ENCODE assay signal across 27 cellular contexts in genomic region chr9:101438523-101438922, GRCh38. TPM values are rescaled to one million over a fixed set of nuclear protein-coding genes. Genes with fewer than 3 reads are reported as not detected.
"Had no signal": no experiment of that assay in that cellular context is flagged by ENCODE, and none has a peak within 500 bp of the region (broad histone marks: within the 10 kb centered on the region; RNA-seq: fewer than 3 reads in every experiment).

No MANE protein-coding gene starts in this region.

- H3K4me3 Mint-ChIP-seq: activated naive CD4-positive, alpha-beta T cell treated with anti-CD3 and anti-CD28 coated beads, Interleukin-2, amount 50 U/mL, for 24 hours; activated T-cell treated with anti-CD3 and anti-CD28 coated beads, Interleukin-2, amount 50 U/mL, for 72 hours; immature natural killer cell; natural killer cell treated with Interleukin-12 subunit alpha and Interleukin-12 subunit beta and Interleukin-15 and Interleukin-18, amount 100 ng/mL, for 72 hours; stimulated activated memory B cell treated with anti-CD40 and anti-IgM and Interleukin-4, amounts not matched to agents 10 μg/mL and 1 μg/mL and 100 μg/mL, for 72 hours; type B pancreatic cell had no signal

- H3K27me3 ChIP-seq: gastrocnemius medialis, neutrophil, sigmoid colon, testis had no signal

- H3K36me3 Mint-ChIP-seq: activated naive CD4-positive, alpha-beta T cell treated with anti-CD3 and anti-CD28 coated beads, Interleukin-2, amount 50 U/mL, for 24 hours; immature natural killer cell; natural killer cell treated with Interleukin-12 subunit alpha and Interleukin-12 subunit beta and Interleukin-15 and Interleukin-18, amount 100 ng/mL, for 72 hours; stimulated activated memory B cell treated with anti-CD40 and anti-IgM and Interleukin-4, amounts not matched to agents 10 μg/mL and 1 μg/mL and 100 μg/mL, for 72 hours; type B pancreatic cell had no signal

- H3K36me3 ChIP-seq: gastrocnemius medialis, lower lobe of right lung, neutrophil, sigmoid colon, spleen had no signal

- H3K9me3 ChIP-seq: gastrocnemius medialis, lower lobe of right lung, neutrophil, sigmoid colon, spleen, testis had no signal

- DNase-seq: activated CD4-positive, CD25-positive, alpha-beta regulatory T cell treated with anti-CD3 and anti-CD28 coated beads, Interleukin-2, amount 50 U/mL, for 72 hours; activated CD8-positive, alpha-beta memory T cell treated with anti-CD3 and anti-CD28 coated beads for 24 hours; activated CD8-positive, alpha-beta memory T cell treated with anti-CD3 and anti-CD28 coated beads, Interleukin-2, amount 50 U/mL, for 48 hours; activated effector memory CD4-positive, alpha-beta T cell treated with anti-CD3 and anti-CD28 coated beads, Interleukin-2, amount 50 U/mL, for 16 hours; activated T-cell treated with anti-CD3 and anti-CD28 coated beads, Interleukin-2, amount 50 U/mL, for 72 hours; cerebellar nuclear complex; cortex of kidney; effector CD4-positive, alpha-beta T cell; gastrocnemius medialis; head of caudate nucleus; immature natural killer cell; lower lobe of right lung; stimulated activated CD4-positive, alpha-beta T cell treated with anti-CD3 and anti-CD28 coated beads, Interleukin-4, amount 100 ng/mL, for 4 hours; T-helper 2 cell had no signal

- H3K27ac ChIP-seq: gastrocnemius medialis, lower lobe of right lung, neutrophil, parathyroid adenoma, VCaP had no signal

- H3K4me1 ChIP-seq: lower lobe of right lung, parathyroid adenoma, spleen had no signal

- ATAC-seq: activated T-cell treated with anti-CD3 and anti-CD28 coated beads, Interleukin-2, amount 50 U/mL, for 72 hours; gastrocnemius medialis; natural killer cell treated with Interleukin-12 subunit alpha and Interleukin-12 subunit beta and Interleukin-15 and Interleukin-18, amount 100 ng/mL, for 72 hours; stimulated activated memory B cell treated with anti-CD40 and anti-IgM and Interleukin-4, amounts not matched to agents 10 μg/mL and 1 μg/mL and 100 μg/mL, for 72 hours had no signal

- H3K4me3 ChIP-seq: gastrocnemius medialis, lower lobe of right lung, sigmoid colon, spleen, testis had no signal

- H3K9ac ChIP-seq: parathyroid adenoma had no signal

- H3K4me1 Mint-ChIP-seq: activated naive CD4-positive, alpha-beta T cell treated with anti-CD3 and anti-CD28 coated beads, Interleukin-2, amount 50 U/mL, for 24 hours; immature natural killer cell had no signal

- H3K9me3 Mint-ChIP-seq: activated naive CD4-positive, alpha-beta T cell treated with anti-CD3 and anti-CD28 coated beads, Interleukin-2, amount 50 U/mL, for 24 hours; activated T-cell treated with anti-CD3 and anti-CD28 coated beads, Interleukin-2, amount 50 U/mL, for 72 hours; immature natural killer cell; natural killer cell treated with Interleukin-12 subunit alpha and Interleukin-12 subunit beta and Interleukin-15 and Interleukin-18, amount 100 ng/mL, for 72 hours; stimulated activated memory B cell treated with anti-CD40 and anti-IgM and Interleukin-4, amounts not matched to agents 10 μg/mL and 1 μg/mL and 100 μg/mL, for 72 hours; type B pancreatic cell had no signal

- H3K27ac Mint-ChIP-seq: activated naive CD4-positive, alpha-beta T cell treated with anti-CD3 and anti-CD28 coated beads, Interleukin-2, amount 50 U/mL, for 24 hours; activated T-cell treated with anti-CD3 and anti-CD28 coated beads, Interleukin-2, amount 50 U/mL, for 72 hours; immature natural killer cell; natural killer cell treated with Interleukin-12 subunit alpha and Interleukin-12 subunit beta and Interleukin-15 and Interleukin-18, amount 100 ng/mL, for 72 hours; stimulated activated memory B cell treated with anti-CD40 and anti-IgM and Interleukin-4, amounts not matched to agents 10 μg/mL and 1 μg/mL and 100 μg/mL, for 72 hours; type B pancreatic cell had no signal

RNA-seq across cellular contexts. Expression of gene ALDOB, which starts 2.9 kb away (rescaled TPM):
- total RNA-seq: activated T-cell treated with anti-CD3 and anti-CD28 coated beads, Interleukin-2, amount 50 U/mL, for 72 hours; astrocyte; bronchial epithelial cell; natural killer cell treated with Interleukin-12 subunit alpha and Interleukin-12 subunit beta and Interleukin-15 and Interleukin-18, amount 100 ng/mL, for 72 hours had no signal

RNA-seq across cellular contexts. Expression of gene BAAT, which starts 53.7 kb away (rescaled TPM):
- total RNA-seq: lower lobe of right lung, mesenteric fat pad, sigmoid colon had no signal
